In genomic region chr3:169146112-169146665, GRCh38 we compare ENCODE assay signal across 8 cellular contexts.
A peak's percentile ranks its signal among the peaks of the same experiment; 100 is the strongest.
DNase-seq lines count a peak whose midpoint lies in the region; ATAC-seq and TF ChIP-seq lines count a peak whose summit lies in the region.

No MANE protein-coding gene starts in this region.

- WGBS in body of pancreas, 2 donors = 1 to 3% methylated on average over 40 of the region's 40 CpGs
- WGBS in spleen, 5 donors = 2 to 4% (median 3%) methylated on average over 40 of the region's 40 CpGs

- H3K9me2 ChIP-seq in Karpas-422 (replicated peaks; ENCODE audit: insufficient read depth, low read length) = no peaks in the 10 kb centered on the region

- H3K36me3 ChIP-seq in body of pancreas (replicated peaks in 1 of 2; ENCODE audit: insufficient read depth in 1 of 2, low read depth in 2 of 2) = no peaks in the 10 kb centered on the region
- H3K36me3 ChIP-seq in spleen = no peaks in the 10 kb centered on the region
- H3K36me3 ChIP-seq in Karpas-422 (ENCODE audit: insufficient read depth, low read length) = no peaks in the 10 kb centered on the region

- DNase-seq in NCI-H510A treated with DMSO at 0.1 percent for 48 hours (lab: John Stamatoyannopoulos, UW) = peak; percentile 38
- peak; percentile 68 to 81 (median 72) for DNase-seq in body of pancreas
- DNase-seq in immature natural killer cell = peak in 1 of 3 donors; percentile 12
- DNase-seq in spleen = peak; percentile 83
- no peak for DNase-seq in NCI-H1694 (lab: John Stamatoyannopoulos, UW)
- no peak for DNase-seq in Karpas-422

- H3K9me3 ChIP-seq in body of pancreas (no peaks in the 10 kb centered on the region), spleen (no peaks in the 10 kb centered on the region), Karpas-422 (ENCODE audit: low read length) (no peaks in the 10 kb centered on the region)

- H3K27ac Mint-ChIP-seq in immature natural killer cell = no peak overlapping the region

- H4K20me1 ChIP-seq in Karpas-422 (ENCODE audit: insufficient read depth, low read depth, low read length) = no peaks in the 10 kb centered on the region

- TF ChIP-seq POLR2A in body of pancreas (IDR thresholded peaks at IDR 0.05) = peak; percentile 13 to 74 (median 72)
- no peak for TF ChIP-seq POLR2A in spleen (IDR thresholded peaks at IDR 0.05)

- H3K4me2 ChIP-seq in Karpas-422 (ENCODE audit: low read depth, low read length, poor library complexity, severe bottlenecking) = no peak overlapping the region

- TF ChIP-seq CTCF in body of pancreas (IDR thresholded peaks at IDR 0.05) (peak in 1 of 7 experiments; percentile 3), spleen (IDR thresholded peaks at IDR 0.05 in 8 of 11, conservative IDR thresholded peaks at IDR 0.05 in 3 of 11) (no peak)

- no peak overlapping the region for H3K9ac ChIP-seq in Karpas-422 (ENCODE audit: low read length)

- peaks cover 33% of the 10 kb centered on the region for H3K4me1 ChIP-seq in body of pancreas
- peaks cover 0 to 51% (median 32%) of the 10 kb centered on the region in 6 donors for H3K4me1 ChIP-seq in spleen
- H3K4me1 ChIP-seq in Karpas-422 (ENCODE audit: low read length) = 0 out of 2 replicates have a peak, but pooled peaks cover 2% of the 10 kb centered on the region

- H3K4me1 Mint-ChIP-seq in immature natural killer cell = peaks cover 18 to 37% of the 10 kb centered on the region in 2 donors

- peak overlapping the region; percentile 38 to 82 (median 77) for H3K4me3 Mint-ChIP-seq in immature natural killer cell

- no peak overlapping the region for H2AFZ ChIP-seq in Karpas-422 (ENCODE audit: low read length)

- ATAC-seq in body of pancreas (peak; percentile 53), HG02678 (IDR thresholded peaks at IDR 0.05; ENCODE audit: unreplicated experiment) (no peak)

- intact Hi-C loops in body of pancreas (cut with DNase I) (no loop called here), spleen (cut with DNase I; ENCODE audit: low total_unique reads) (loop anchor here (10.0 kb wide), 1 partner anchor 519 kb away; the partner anchor contains the start of gene MECOM)

- H3K27me3 ChIP-seq in body of pancreas (peaks cover 0 to 2% of the 10 kb centered on the region in 2 donors), spleen (replicated peaks in 1 of 7) (peaks cover 2 to 90% (median 58%) of the 10 kb centered on the region in 7 donors), Karpas-422 (ENCODE audit: low read length) (no peaks in the 10 kb centered on the region)

- H3K27ac ChIP-seq in body of pancreas (peak overlapping the region; percentile 70 to 91 (median 88)), spleen (peak overlapping the region; percentile 48 to 85 (median 82)), Karpas-422 (ENCODE audit: low read length) (no peak overlapping the region)

- peak overlapping the region; percentile 48 for H3K4me3 ChIP-seq in GM08714 (ENCODE audit: low read length)
- H3K4me3 ChIP-seq in body of pancreas = peak overlapping the region; percentile 42 to 44
- H3K4me3 ChIP-seq in spleen = peak overlapping the region; percentile 24 to 67 (median 35)
- no peak overlapping the region for H3K4me3 ChIP-seq in Karpas-422 (ENCODE audit: low read length)

- peaks cover 22 to 25% (median 22%) of the 10 kb centered on the region in 3 donors for H3K27me3 Mint-ChIP-seq in immature natural killer cell (ENCODE audit: low read depth in 3 of 3)

- H3K79me2 ChIP-seq in Karpas-422 (ENCODE audit: low read length) = no peaks in the 10 kb centered on the region

- peaks cover 0 to 14% (median 6%) of the 10 kb centered on the region in 6 donors for H3K9me3 Mint-ChIP-seq in immature natural killer cell

- H3K36me3 Mint-ChIP-seq in immature natural killer cell = peaks cover 0 to 8% (median 0%) of the 10 kb centered on the region in 3 donors

Comparison
In these comparisons a context has a peak if more than half of its experiments do, and no peak if none do; other contexts are left out.
1. DNase-seq: peak in NCI-H510A treated with DMSO at 0.1 percent for 48 hours (single experiment), body of pancreas (4 of 4) and spleen (single experiment); none in NCI-H1694 (single experiment) and Karpas-422 (single experiment).
2. POLR2A ChIP-seq: peak in body of pancreas (3 of 3); none in spleen (0 of 3).